1 cellular context compared by ENCODE assay signal in genomic region chr9:99059074-99059894, GRCh38.
TF ChIP-seq lines count a peak whose summit lies in the region.

No MANE protein-coding gene starts in this region.

TF ChIP-seq in GM23338, 12 proteins besides CTCF, POLR2A, EP300 and RAD21 (continued from another document):
- TF ChIP-seq ZNF462 (CRISPR knock-in tag; IDR thresholded peaks at IDR 0.05): no peak
- TF ChIP-seq ZNF114 (CRISPR knock-in tag; IDR thresholded peaks at IDR 0.05): no peak
- no peak for TF ChIP-seq EZH2phosphoT487 (IDR thresholded peaks at IDR 0.05; ENCODE audit: unreplicated experiment)
- TF ChIP-seq REST (IDR thresholded peaks at IDR 0.05; ENCODE audit: unreplicated experiment): no peak
- TF ChIP-seq CREB1 (CRISPR knock-in tag; IDR thresholded peaks at IDR 0.05; ENCODE audit: low read depth): no peak
- TF ChIP-seq NANOG (IDR thresholded peaks at IDR 0.05; ENCODE audit: borderline replicate concordance): no peak
- TF ChIP-seq ETS1 (IDR thresholded peaks at IDR 0.05): no peak
- no peak for TF ChIP-seq JUNB (IDR thresholded peaks at IDR 0.05; ENCODE audit: unreplicated experiment)
- TF ChIP-seq STAT1 (IDR thresholded peaks at IDR 0.05; ENCODE audit: unreplicated experiment): no peak
- no peak for TF ChIP-seq EZH2 (IDR thresholded peaks at IDR 0.05; ENCODE audit: low read depth, unreplicated experiment)
- no peak for TF ChIP-seq ZNF331 (CRISPR knock-in tag; IDR thresholded peaks at IDR 0.05; ENCODE audit: low read depth)
TF ChIP-seq in GM23338: peak in this region for 0.
